1 cellular context compared by ENCODE assay signal in genomic region chr14:25034803-25035681, GRCh38.
TF ChIP-seq lines count a peak whose summit lies in the region.

No MANE protein-coding gene starts in this region.

TF ChIP-seq in HepG2, 621 proteins besides CTCF, POLR2A, EP300 and RAD21 (continued from another document):
- TF ChIP-seq HNRNPUL1 (IDR thresholded peaks at IDR 0.05; ENCODE audit: low read depth, low read length) (peak; percentile 24; the same call in 1 of the 2 replicates), ZBTB2 (CRISPR knock-in tag; IDR thresholded peaks at IDR 0.05; ENCODE audit: low read depth) (no peak), ZBTB37 (CRISPR knock-in tag; IDR thresholded peaks at IDR 0.05) (peak; percentile 61), ZNF414 (CRISPR knock-in tag; IDR thresholded peaks at IDR 0.05) (no peak), ZNF883 (CRISPR knock-in tag; IDR thresholded peaks at IDR 0.05; ENCODE audit: not compliant biosample characterization) (no peak), IRF9 (CRISPR knock-in tag; IDR thresholded peaks at IDR 0.05; ENCODE audit: borderline replicate concordance) (no peak), ZMYM3 (CRISPR knock-in tag; IDR thresholded peaks at IDR 0.05) (no peak), ZNF549 (CRISPR knock-in tag; IDR thresholded peaks at IDR 0.05) (no peak), RBM22 (optimal IDR thresholded peaks at IDR 0.05; ENCODE audit: low read length) (no peak), THYN1 (CRISPR knock-in tag; IDR thresholded peaks at IDR 0.05; ENCODE audit: borderline replicate concordance, low read depth) (no peak), ZNF589 (CRISPR knock-in tag; conservative IDR thresholded peaks at IDR 0.05) (no peak), ZFP62 (CRISPR knock-in tag; IDR thresholded peaks at IDR 0.05) (no peak), ONECUT2 (CRISPR knock-in tag; IDR thresholded peaks at IDR 0.05) (no peak), TGIF2 (CRISPR knock-in tag; IDR thresholded peaks at IDR 0.05) (no peak), PRMT3 (CRISPR knock-in tag; IDR thresholded peaks at IDR 0.05; ENCODE audit: borderline replicate concordance, low read depth) (no peak), ZBED4 (CRISPR knock-in tag; IDR thresholded peaks at IDR 0.05; ENCODE audit: borderline replicate concordance) (no peak), SNAPC5 (CRISPR knock-in tag; IDR thresholded peaks at IDR 0.05; ENCODE audit: borderline replicate concordance) (no peak), ZMYM2 (CRISPR knock-in tag; IDR thresholded peaks at IDR 0.05) (0 out of 2 replicates have a peak, but pooled peaks have one; percentile 25), PRPF4 (IDR thresholded peaks at IDR 0.05; ENCODE audit: low read depth, low read length, poor library complexity, severe bottlenecking) (no peak), CBX2 (IDR thresholded peaks at IDR 0.05; ENCODE audit: low read depth, low read length) (no peak), CBX2 (CRISPR knock-in tag; IDR thresholded peaks at IDR 0.05; ENCODE audit: low read depth) (no peak), ZNF253 (CRISPR knock-in tag; IDR thresholded peaks at IDR 0.05; ENCODE audit: borderline replicate concordance) (no peak), ZNF569 (CRISPR knock-in tag; IDR thresholded peaks at IDR 0.05; ENCODE audit: borderline replicate concordance) (no peak; the same call in 1 of the 2 replicates), HDAC6 (IDR thresholded peaks at IDR 0.05; ENCODE audit: low read depth, low read length) (no peak), MED1 (CRISPR knock-in tag; IDR thresholded peaks at IDR 0.05) (peak; percentile 90), RORA (CRISPR knock-in tag; IDR thresholded peaks at IDR 0.05) (no peak), FOXA3 (CRISPR knock-in tag; IDR thresholded peaks at IDR 0.05) (peak; percentile 95), FUBP1 (CRISPR knock-in tag; IDR thresholded peaks at IDR 0.05; ENCODE audit: borderline replicate concordance) (no peak), ZNF329 (CRISPR knock-in tag; IDR thresholded peaks at IDR 0.05; ENCODE audit: low read depth) (no peak), PTBP1 (IDR thresholded peaks at IDR 0.05; ENCODE audit: low read depth, low read length, poor library complexity, severe bottlenecking) (no peak), ZNF792 (CRISPR knock-in tag; IDR thresholded peaks at IDR 0.05) (peak; percentile 90), TBP (CRISPR knock-in tag; IDR thresholded peaks at IDR 0.05) (no peak), ZNF678 (CRISPR knock-in tag; IDR thresholded peaks at IDR 0.05) (no peak; the same call in 1 of the 2 replicates), BHLHE40 (IDR thresholded peaks at IDR 0.05; ENCODE audit: low read length) (no peak), HMG20B (CRISPR knock-in tag; conservative IDR thresholded peaks at IDR 0.05) (peak; percentile 61), NFYB (CRISPR knock-in tag; IDR thresholded peaks at IDR 0.05) (no peak), TBX2 (CRISPR knock-in tag; IDR thresholded peaks at IDR 0.05; ENCODE audit: borderline replicate concordance) (peak; percentile 91), ARNTL (CRISPR knock-in tag; IDR thresholded peaks at IDR 0.05) (0 out of 2 replicates have a peak, but pooled peaks have one; percentile 55), YEATS4 (CRISPR knock-in tag; IDR thresholded peaks at IDR 0.05; ENCODE audit: borderline replicate concordance) (no peak)
